24 cellular contexts compared by ENCODE assay signal in genomic region chr3:55320928-55321327, GRCh38.
DNase-seq lines count a peak whose midpoint lies in the region; ATAC-seq and TF ChIP-seq lines count a peak whose summit lies in the region.
"Had no signal": no experiment of that assay in that cellular context is flagged by ENCODE, and none has a peak within 500 bp of the region (broad histone marks: within the 10 kb centered on the region; RNA-seq: fewer than 3 reads in every experiment).

No MANE protein-coding gene starts in this region.

- H3K9me3 Mint-ChIP-seq in nephron progenitor cell: no peaks in the 10 kb centered on the region

- no peak overlapping the region for H3K27ac ChIP-seq in right lobe of liver
- H3K27ac ChIP-seq: 22Rv1; A549; BLaER1 treated with 17β-estradiol and CSF1 and Interleukin-3, amounts not matched to agents 10 nM and 100 nM had no signal

- no peaks in the 10 kb centered on the region for H3K27me3 Mint-ChIP-seq in nephron progenitor cell (ENCODE audit: low read depth, poor library complexity)
- H3K27me3 Mint-ChIP-seq: B cell; CD4-positive, alpha-beta memory T cell; CD4-positive, CD25-positive, alpha-beta regulatory T cell; CD8-positive, alpha-beta memory T cell had no signal

- TF ChIP-seq POLR2A in right lobe of liver (IDR thresholded peaks at IDR 0.05): no peak

- no peaks in the 10 kb centered on the region for H3K4me1 ChIP-seq in right lobe of liver
- H3K4me1 ChIP-seq: A549; BLaER1 treated with 17β-estradiol and CSF1 and Interleukin-3, amounts not matched to agents 10 nM and 100 nM had no signal

- no peaks in the 10 kb centered on the region for H3K36me3 Mint-ChIP-seq in nephron progenitor cell (ENCODE audit: low read depth)
- H3K36me3 Mint-ChIP-seq: CD14-positive monocyte; CD4-positive, alpha-beta memory T cell; CD4-positive, CD25-positive, alpha-beta regulatory T cell; CD8-positive, alpha-beta memory T cell had no signal

- H3K4me3 Mint-ChIP-seq in nephron progenitor cell: no peak overlapping the region
- H3K4me3 Mint-ChIP-seq: B cell; CD14-positive monocyte; CD4-positive, alpha-beta memory T cell; CD4-positive, CD25-positive, alpha-beta regulatory T cell; CD8-positive, alpha-beta memory T cell had no signal

- no peaks in the 10 kb centered on the region for H3K9me3 ChIP-seq in right lobe of liver
- H3K9me3 ChIP-seq: A549; BLaER1 treated with 17β-estradiol and CSF1 and Interleukin-3, amounts not matched to agents 10 nM and 100 nM had no signal

- H3K27ac Mint-ChIP-seq in nephron progenitor cell: peak overlapping the region; percentile 40
- H3K27ac Mint-ChIP-seq: B cell; CD4-positive, alpha-beta memory T cell; CD4-positive, CD25-positive, alpha-beta regulatory T cell; CD8-positive, alpha-beta memory T cell had no signal

- ATAC-seq in GM18858 (IDR thresholded peaks at IDR 0.05; ENCODE audit: unreplicated experiment) (no peak), right lobe of liver (no peak)
- ATAC-seq: A549 had no signal

- TF ChIP-seq CTCF in fibroblast of villous mesenchyme (IDR thresholded peaks at IDR 0.05; ENCODE audit: insufficient read depth, low read depth, low read length): no peak
- TF ChIP-seq CTCF in nephron progenitor cell (IDR thresholded peaks at IDR 0.05): no peak
- no peak for TF ChIP-seq CTCF in right lobe of liver (IDR thresholded peaks at IDR 0.05)

- WGBS in right lobe of liver (ENCODE audit: insufficient coverage, low coverage, low lambda C conversion rate, missing lambda C conversion rate): 56% methylated on average over 1 of the region's 1 CpG

- no peaks in the 10 kb centered on the region for H3K36me3 ChIP-seq in right lobe of liver
- H3K36me3 ChIP-seq: BLaER1 treated with 17β-estradiol and CSF1 and Interleukin-3, amounts not matched to agents 10 nM and 100 nM had no signal

- H3K27me3 ChIP-seq in right lobe of liver: no peaks in the 10 kb centered on the region
- H3K27me3 ChIP-seq: BLaER1 treated with 17β-estradiol and CSF1 and Interleukin-3, amounts not matched to agents 10 nM and 100 nM had no signal

- peaks cover 19% of the 10 kb centered on the region for H3K4me1 Mint-ChIP-seq in nephron progenitor cell
- H3K4me1 Mint-ChIP-seq: B cell; CD14-positive monocyte; CD4-positive, alpha-beta memory T cell; CD4-positive, CD25-positive, alpha-beta regulatory T cell; CD8-positive, alpha-beta memory T cell had no signal

- peak; percentile 17 for DNase-seq in EH (ENCODE audit: low read depth)
- peak; percentile 35 for DNase-seq in NCI-H69 (lab: John Stamatoyannopoulos, UW)
- DNase-seq in fibroblast of villous mesenchyme (ENCODE audit: low read depth): peak; percentile 81
- no peak for DNase-seq in nephron progenitor cell
- no peak for DNase-seq in C1 segment of cervical spinal cord (lab: John Stamatoyannopoulos, UW)
- DNase-seq in right lobe of liver: no peak
- DNase-seq in UCSD-AML1 (lab: John Stamatoyannopoulos, UW; ENCODE audit: unreplicated experiment): no peak
- DNase-seq: AML-193; CD4-positive, alpha-beta memory T cell; CD4-positive, CD25-positive, alpha-beta regulatory T cell; CD8-positive, alpha-beta memory T cell; COR-L47; DMS 273 treated with DMSO at 0.1 percent for 48 hours; DMS153; DMS53; DMS79; DND-41; GF-D8 had no signal

- H3K4me3 ChIP-seq in fibroblast of villous mesenchyme (ENCODE audit: low read depth, low read length): no peak overlapping the region
- H3K4me3 ChIP-seq in right lobe of liver: no peak overlapping the region
- H3K4me3 ChIP-seq: A549; BLaER1 treated with 17β-estradiol and CSF1 and Interleukin-3, amounts not matched to agents 10 nM and 100 nM had no signal

- intact Hi-C loops in right lobe of liver (cut with DNase I): no loop called here

Comparison
In these comparisons a context has a peak if more than half of its experiments do, and no peak if none do; other contexts are left out.
1. DNase-seq: peak in EH (single experiment), NCI-H69 (single experiment) and fibroblast of villous mesenchyme (single experiment); none in nephron progenitor cell (single experiment), C1 segment of cervical spinal cord (0 of 14), right lobe of liver (0 of 3) and UCSD-AML1 (single experiment).